In genomic region chr9:95732803-95733686, GRCh38 we compare ENCODE assay signal across 2 cellular contexts.
TF ChIP-seq lines count a peak whose summit lies in the region.

No MANE protein-coding gene starts in this region.

TF ChIP-seq in IMR-90, 13 proteins besides CTCF, POLR2A, EP300 and RAD21 (continued from another document):
- TF ChIP-seq ELK1 (IDR thresholded peaks at IDR 0.05; ENCODE audit: borderline replicate concordance, low read depth, low read length) (no peak), BHLHE40 (IDR thresholded peaks at IDR 0.05; ENCODE audit: low read depth, low read length) (no peak), MAFK (IDR thresholded peaks at IDR 0.05; ENCODE audit: low read depth, low read length) (no peak)

TF ChIP-seq in liver, 16 proteins besides CTCF, POLR2A, EP300 and RAD21 (continued from another document):
- no peak for TF ChIP-seq REST (IDR thresholded peaks at IDR 0.05)
- no peak for TF ChIP-seq HNF4A (conservative IDR thresholded peaks at IDR 0.05)
- no peak for TF ChIP-seq YY1 (IDR thresholded peaks at IDR 0.05)
- TF ChIP-seq NR2F2 (IDR thresholded peaks at IDR 0.05), result peak; percentile 92
- TF ChIP-seq JUND (IDR thresholded peaks at IDR 0.05), result no peak
- no peak for TF ChIP-seq HNF4G (IDR thresholded peaks at IDR 0.05)
- TF ChIP-seq RXRA (IDR thresholded peaks at IDR 0.05), result peak in 1 of 2 donors; percentile 11
- no peak for TF ChIP-seq ZBTB33 (IDR thresholded peaks at IDR 0.05)
